20 cellular contexts compared by ENCODE assay signal in the genomic region with DNA sequence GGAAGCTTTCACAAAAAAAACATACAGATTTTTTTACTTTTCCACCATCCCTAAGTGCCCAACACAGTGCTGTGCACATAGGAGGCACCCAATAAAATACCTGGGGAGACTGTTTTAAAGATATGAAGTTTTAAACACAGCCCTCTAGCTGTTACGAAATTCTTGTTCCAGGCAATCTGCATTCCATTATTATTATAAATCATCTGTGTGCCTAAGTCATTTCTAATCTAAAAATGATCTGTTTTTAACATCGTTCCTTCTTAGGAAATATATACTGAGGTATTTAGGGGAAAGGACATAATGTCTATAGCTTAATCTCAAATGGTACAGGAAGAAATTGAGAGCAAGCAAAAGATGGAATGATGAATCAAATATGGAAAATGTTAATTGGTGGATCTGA. TPM values are rescaled to one million over a fixed set of nuclear protein-coding genes. Genes with fewer than 3 reads are reported as not detected.
DNase-seq lines count a peak whose midpoint lies in the region; ATAC-seq and TF ChIP-seq lines count a peak whose summit lies in the region.
"Had no signal": no experiment of that assay in that cellular context is flagged by ENCODE, and none has a peak within 500 bp of the region (broad histone marks: within the 10 kb centered on the region; RNA-seq: fewer than 3 reads in every experiment).

No MANE protein-coding gene starts in this region.

- no peak for TF ChIP-seq CTCF in CD4-positive, alpha-beta T cell (IDR thresholded peaks at IDR 0.05)
- no peak for TF ChIP-seq CTCF in Caco-2 (IDR thresholded peaks at IDR 0.05; ENCODE audit: insufficient read depth in 1 of 2, low read depth in 1 of 2, low read length in 1 of 2, severe bottlenecking in 1 of 2, unreplicated experiment in 1 of 2)
- TF ChIP-seq CTCF in fibroblast of the aortic adventitia (IDR thresholded peaks at IDR 0.05; ENCODE audit: insufficient read depth, low read length) = no peak

- no peaks in the 10 kb centered on the region for H3K27me3 ChIP-seq in CD4-positive, alpha-beta T cell (ENCODE audit: control insufficient read depth, insufficient read depth, low read length)
- H3K27me3 ChIP-seq in Caco-2 (replicated peaks; ENCODE audit: control insufficient read depth, insufficient read depth, low read length) = no peaks in the 10 kb centered on the region

- no peak overlapping the region for H3K4me3 Mint-ChIP-seq in CD4-positive, alpha-beta T cell
- H3K4me3 Mint-ChIP-seq in Caco-2 (ENCODE audit: unreplicated experiment) = no peak overlapping the region
- no peak overlapping the region for H3K4me3 Mint-ChIP-seq in activated T-helper 17 cell treated with anti-CD3 and anti-CD28 coated beads, Interleukin-2, amount 50 U/mL, for 72 hours
- H3K4me3 Mint-ChIP-seq: CD8-positive, alpha-beta T cell; IgD-negative memory B cell had no signal

- H3K9me3 ChIP-seq in CD4-positive, alpha-beta T cell (ENCODE audit: control insufficient read depth, low read length) = no peaks in the 10 kb centered on the region
- H3K9me3 ChIP-seq in Caco-2 = no peaks in the 10 kb centered on the region
- H3K9me3 ChIP-seq: HAP-1 had no signal

- no peak for DNase-seq in CD4-positive, alpha-beta T cell
- DNase-seq in Caco-2 (no peak), fibroblast of the aortic adventitia (ENCODE audit: low read depth) (peak; percentile 45), NCI-H1417 treated with DMSO at 0.1 percent for 48 hours (lab: John Stamatoyannopoulos, UW) (no peak), COLO668 (lab: John Stamatoyannopoulos, UW; ENCODE audit: unreplicated experiment) (no peak), AG20443 (ENCODE audit: low spot score) (no peak)
- DNase-seq: CD8-positive, alpha-beta T cell; DMS 273 treated with DMSO at 0.1 percent for 48 hours; Kasumi-1; NCI-H1105; NCI-H187; NCI-H526 treated with DMSO at 0.1 percent for 48 hours; NK-92 treated with Interleukin-12 subunit alpha and Interleukin-12 subunit beta, amount 100 ng/mL, for 24 hours; OCI-M1 had no signal

- H3K4me1 Mint-ChIP-seq in CD4-positive, alpha-beta T cell (ENCODE audit: low read depth) = no peaks in the 10 kb centered on the region
- H3K4me1 Mint-ChIP-seq in Caco-2 (ENCODE audit: low read depth, unreplicated experiment) = peaks cover 17% of the 10 kb centered on the region
- peaks cover 5% of the 10 kb centered on the region for H3K4me1 Mint-ChIP-seq in activated T-helper 17 cell treated with anti-CD3 and anti-CD28 coated beads, Interleukin-2, amount 50 U/mL, for 72 hours

- intact Hi-C loops in CD4-positive, alpha-beta T cell (cut with DNase I, micrococcal nuclease) = no loop called here
- intact Hi-C loops in Caco-2 (cut with micrococcal nuclease; ENCODE audit: unreplicated experiment) = no loop called here

- H3K4me1 ChIP-seq in Caco-2 = no peaks in the 10 kb centered on the region

- peak overlapping the region; percentile 0 for H3K27ac Mint-ChIP-seq in CD4-positive, alpha-beta T cell
- H3K27ac Mint-ChIP-seq in Caco-2 (ENCODE audit: unreplicated experiment) = peak overlapping the region; percentile 10
- peak overlapping the region; percentile 1 for H3K27ac Mint-ChIP-seq in activated T-helper 17 cell treated with anti-CD3 and anti-CD28 coated beads, Interleukin-2, amount 50 U/mL, for 72 hours

- H3K36me3 Mint-ChIP-seq in CD4-positive, alpha-beta T cell (ENCODE audit: low read depth) = peaks cover 93% of the 10 kb centered on the region
- peaks cover 31% of the 10 kb centered on the region for H3K36me3 Mint-ChIP-seq in Caco-2 (ENCODE audit: insufficient read depth, unreplicated experiment)
- H3K36me3 Mint-ChIP-seq in activated T-helper 17 cell treated with anti-CD3 and anti-CD28 coated beads, Interleukin-2, amount 50 U/mL, for 72 hours (ENCODE audit: low read depth) = peaks cover 98% of the 10 kb centered on the region

- POLR2A ChIA-PET in CD4-positive, alpha-beta T cell (lab: Charles Lee) = interaction anchor here (1.9 kb wide), 1 partner anchor 33 kb away, joined by 5 read pairs; a partner anchor contains a TSS
- POLR2A ChIA-PET in Caco-2 (lab: Charles Lee) = no interaction called here

- CTCF ChIA-PET in CD4-positive, alpha-beta T cell (lab: Charles Lee) = no interaction called here
- CTCF ChIA-PET in Caco-2 (lab: Charles Lee) = no interaction called here

- H3K4me3 ChIP-seq in Caco-2 (ENCODE audit: low read depth, low read length) (no peak overlapping the region), fibroblast of the aortic adventitia (ENCODE audit: low read depth, low read length) (no peak overlapping the region)
- H3K4me3 ChIP-seq: HAP-1 had no signal

- H3K36me3 ChIP-seq in Caco-2 (ENCODE audit: control insufficient read depth, insufficient read depth, low read length) = no peaks in the 10 kb centered on the region

- H3K27ac ChIP-seq in CD4-positive, alpha-beta T cell (ENCODE audit: low read depth, low read length) = no peak overlapping the region
- H3K27ac ChIP-seq: RWPE1 had no signal

- peaks cover 3% of the 10 kb centered on the region for H3K9me3 Mint-ChIP-seq in CD4-positive, alpha-beta T cell
- no peaks in the 10 kb centered on the region for H3K9me3 Mint-ChIP-seq in Caco-2 (ENCODE audit: unreplicated experiment)
- no peaks in the 10 kb centered on the region for H3K9me3 Mint-ChIP-seq in activated T-helper 17 cell treated with anti-CD3 and anti-CD28 coated beads, Interleukin-2, amount 50 U/mL, for 72 hours
- H3K9me3 Mint-ChIP-seq: CD8-positive, alpha-beta T cell; IgD-negative memory B cell had no signal

- BruUV-seq in Caco-2 (replicated peaks; lab: Mats Ljungman, UMichigan) = no TSS peak

- no peak for ATAC-seq in CD4-positive, alpha-beta T cell (ENCODE audit: poor library complexity)
- ATAC-seq in activated T-helper 17 cell treated with anti-CD3 and anti-CD28 coated beads, Interleukin-2, amount 50 U/mL, for 72 hours (replicated peaks) = no peak
- ATAC-seq: CD8-positive, alpha-beta T cell had no signal

- H3K27me3 Mint-ChIP-seq in CD4-positive, alpha-beta T cell = no peaks in the 10 kb centered on the region
- no peaks in the 10 kb centered on the region for H3K27me3 Mint-ChIP-seq in Caco-2 (ENCODE audit: insufficient read depth, unreplicated experiment)
- no peaks in the 10 kb centered on the region for H3K27me3 Mint-ChIP-seq in activated T-helper 17 cell treated with anti-CD3 and anti-CD28 coated beads, Interleukin-2, amount 50 U/mL, for 72 hours
- H3K27me3 Mint-ChIP-seq: IgD-negative memory B cell had no signal

RNA-seq across cellular contexts. Expression of a gene that starts 32.8 kb away (rescaled TPM):
- 10 to 100 TPM; 85.3 to 91.6 TPM for total RNA-seq in CD4-positive, alpha-beta T cell
- total RNA-seq in Caco-2 (2022) (11.2 and 12.8 TPM in 2 replicates), fibroblast of the aortic adventitia (ENCODE audit: low replicate concordance) (18.0 and 46.5 TPM in 2 replicates)
- 10 to 100 TPM; 33.2 to 34.6 TPM for total RNA-seq in activated T-helper 17 cell treated with anti-CD3 and anti-CD28 coated beads, Interleukin-2, amount 50 U/mL, for 72 hours

RNA-seq across cellular contexts. Expression of a gene that starts 39.1 kb away (rescaled TPM):
- total RNA-seq in CD4-positive, alpha-beta T cell = 10 to 100 TPM; 51.9 to 53.8 TPM
- total RNA-seq in Caco-2 (2022) (14.1 and 17.2 TPM in 2 replicates), fibroblast of the aortic adventitia (ENCODE audit: low replicate concordance) (44.2 and 116 TPM in 2 replicates)
- 10 to 100 TPM; 42.7 to 79.0 TPM for total RNA-seq in activated T-helper 17 cell treated with anti-CD3 and anti-CD28 coated beads, Interleukin-2, amount 50 U/mL, for 72 hours

RNA-seq across cellular contexts. Expression of a gene that starts 55.6 kb away (rescaled TPM):
- total RNA-seq in CD4-positive, alpha-beta T cell = 1 to 10 TPM in 1 of 2 experiments, under 1 TPM in 1; 0.66 to 1.0 TPM
- total RNA-seq in Caco-2 (2022) = 0.21 TPM in 1 of 2 replicates, not detected in the other
- total RNA-seq in activated T-helper 17 cell treated with anti-CD3 and anti-CD28 coated beads, Interleukin-2, amount 50 U/mL, for 72 hours = 1 to 10 TPM in 1 of 2 donors, under 1 TPM in 1; 0.26 to 1.0 TPM
- 0.41 and 0.45 TPM in 2 replicates for total RNA-seq in fibroblast of the aortic adventitia (ENCODE audit: low replicate concordance)
- total RNA-seq: Daoy, HT1080 had no signal
